In genomic region chr17:74113326-74113725, GRCh38 we compare ENCODE assay signal across 27 cellular contexts.
"Had no signal": no experiment of that assay in that cellular context is flagged by ENCODE, and none has a peak within 500 bp of the region (broad histone marks: within the 10 kb centered on the region; RNA-seq: fewer than 3 reads in every experiment).

No MANE protein-coding gene starts in this region.

- H3K4me3 Mint-ChIP-seq: immature natural killer cell; mesothelial cell of epicardium; naive B cell; natural killer cell; nephron progenitor cell; stimulated activated effector memory CD8-positive, alpha-beta T cell treated with anti-CD3 and anti-CD28 coated beads, Interleukin-12 subunit alpha, Interleukin-12 subunit beta, amount 100 ng/mL, for 72 hours had no signal

- H3K27me3 ChIP-seq: neural progenitor cell, ovary, uterus had no signal

- DNase-seq: heart right ventricle; immature natural killer cell; kidney; left colon; left lung; mesendoderm; naive B cell; natural killer cell; nephron progenitor cell; ovary; retina; right cardiac atrium; stimulated activated CD4-positive, alpha-beta T cell treated with anti-CD3 and anti-CD28 coated beads, Interleukin-4, amount 100 ng/mL, for 24 hours; stimulated activated naive CD4-positive, alpha-beta T cell; stomach; tibial artery; trophoblast cell; uterus had no signal

- H2AFZ ChIP-seq: hepatocyte, neural progenitor cell had no signal

- H3K27ac Mint-ChIP-seq: immature natural killer cell; mesothelial cell of epicardium; natural killer cell; nephron progenitor cell; stimulated activated effector memory CD8-positive, alpha-beta T cell treated with anti-CD3 and anti-CD28 coated beads, Interleukin-12 subunit alpha, Interleukin-12 subunit beta, amount 100 ng/mL, for 72 hours had no signal

- H3K9ac ChIP-seq: neural progenitor cell had no signal

- H3K4me1 ChIP-seq: heart right ventricle, left lung, prostate gland, stomach, tibial artery, uterus had no signal

- H3K27ac ChIP-seq: heart right ventricle, hepatocyte, left lung, neural progenitor cell, ovary, prostate gland, skin epidermis, stomach, thoracic aorta, tibial artery, uterus had no signal

- H3K36me3 ChIP-seq: heart right ventricle, left lung, neural progenitor cell, ovary, prostate gland, stomach, thoracic aorta, tibial artery, uterus had no signal

- H3K9me3 ChIP-seq: heart right ventricle, ovary, prostate gland, stomach, thoracic aorta, tibial artery, uterus had no signal

- H3K9me3 Mint-ChIP-seq: immature natural killer cell; mesothelial cell of epicardium; natural killer cell; stimulated activated effector memory CD8-positive, alpha-beta T cell treated with anti-CD3 and anti-CD28 coated beads, Interleukin-12 subunit alpha, Interleukin-12 subunit beta, amount 100 ng/mL, for 72 hours had no signal

- H3K4me3 ChIP-seq: heart right ventricle, hepatocyte, left lung, lung, neural progenitor cell, ovary, prostate gland, skin epidermis, stomach, thoracic aorta, tibial artery, uterus had no signal

- ATAC-seq: heart right ventricle; left colon; left lung; natural killer cell; right cardiac atrium; sciatic nerve; stimulated activated effector memory CD8-positive, alpha-beta T cell treated with anti-CD3 and anti-CD28 coated beads, Interleukin-12 subunit alpha, Interleukin-12 subunit beta, amount 100 ng/mL, for 72 hours had no signal

- H3K4me1 Mint-ChIP-seq: immature natural killer cell; naive B cell; natural killer cell; stimulated activated effector memory CD8-positive, alpha-beta T cell treated with anti-CD3 and anti-CD28 coated beads, Interleukin-12 subunit alpha, Interleukin-12 subunit beta, amount 100 ng/mL, for 72 hours had no signal

- H3K79me2 ChIP-seq: hepatocyte had no signal

- H3K4me2 ChIP-seq: hepatocyte, neural progenitor cell had no signal
